In genomic region chr2:27077231-27077630, GRCh38 we compare ENCODE assay signal across 1 cellular context.
TF ChIP-seq lines count a peak whose summit lies in the region.

No MANE protein-coding gene starts in this region.

TF ChIP-seq in H1, 55 proteins besides CTCF, POLR2A, EP300 and RAD21:
- TF ChIP-seq KDM5A (IDR thresholded peaks at IDR 0.05; ENCODE audit: low read length), result no peak
- no peak for TF ChIP-seq E2F6 (IDR thresholded peaks at IDR 0.05)
- TF ChIP-seq MAFK (IDR thresholded peaks at IDR 0.05; ENCODE audit: low read depth, low read length), result no peak
- no peak for TF ChIP-seq TEAD4 (IDR thresholded peaks at IDR 0.05; ENCODE audit: low read depth, low read length)
- TF ChIP-seq YY1 (IDR thresholded peaks at IDR 0.05; ENCODE audit: low read depth, low read length), result no peak
- no peak for TF ChIP-seq BRCA1 (IDR thresholded peaks at IDR 0.05; ENCODE audit: low read depth, low read length)
- no peak for TF ChIP-seq CHD7 (IDR thresholded peaks at IDR 0.05; ENCODE audit: insufficient replicate concordance, low read length)
- no peak for TF ChIP-seq TBP (IDR thresholded peaks at IDR 0.05; ENCODE audit: low read depth, low read length)
- no peak for TF ChIP-seq SRF (IDR thresholded peaks at IDR 0.05; ENCODE audit: low read depth, low read length)
- TF ChIP-seq CHD2 (IDR thresholded peaks at IDR 0.05; ENCODE audit: low read length), result no peak
- TF ChIP-seq HDAC6 (IDR thresholded peaks at IDR 0.05; ENCODE audit: low read depth, low read length), result no peak
